ENCODE assay signal across 8 cellular contexts in genomic region chr13:35953537-35954206, GRCh38.
A peak's percentile ranks its signal among the peaks of the same experiment; 100 is the strongest.
DNase-seq lines count a peak whose midpoint lies in the region; ATAC-seq and TF ChIP-seq lines count a peak whose summit lies in the region.

No MANE protein-coding gene starts in this region.

- no peaks in the 10 kb centered on the region for H3K9me3 ChIP-seq in suprapubic skin

- no peaks in the 10 kb centered on the region for H3K27me3 ChIP-seq in kidney epithelial cell (ENCODE audit: control insufficient read depth, insufficient read depth, low read length)
- H3K27me3 ChIP-seq in suprapubic skin: no peaks in the 10 kb centered on the region

- TF ChIP-seq CTCF in C4-2B (conservative IDR thresholded peaks at IDR 0.05) (peak; percentile 81), kidney epithelial cell (IDR thresholded peaks at IDR 0.05; ENCODE audit: insufficient read depth, low read length, poor library complexity, severe bottlenecking) (peak; percentile 71), suprapubic skin (IDR thresholded peaks at IDR 0.05) (peak in 1 of 2 donors; percentile 39)

- H3K27ac ChIP-seq in C4-2B (no peak overlapping the region), suprapubic skin (peak overlapping the region; percentile 8)

- DNase-seq in NCI-H524 treated with DMSO at 0.1 percent for 48 hours (lab: John Stamatoyannopoulos, UW) (peak; percentile 94), cerebellar nuclear complex (lab: John Stamatoyannopoulos, UW) (peak; percentile 97 to 99), kidney epithelial cell (ENCODE audit: low read depth) (peak; percentile 49), suprapubic skin (ENCODE audit: low spot score in 2 of 2) (peak; percentile 83 to 90)
- DNase-seq in stimulated activated CD4-positive, alpha-beta T cell treated with anti-CD3 and anti-CD28 coated beads, Interleukin-4, amount 100 ng/mL, for 4 hours: no peak

- H3K36me3 ChIP-seq in kidney epithelial cell (ENCODE audit: control insufficient read depth, insufficient read depth, low read length) (no peaks in the 10 kb centered on the region), suprapubic skin (no peaks in the 10 kb centered on the region)

- H3K4me1 ChIP-seq in suprapubic skin: peaks cover 17% of the 10 kb centered on the region

- TF ChIP-seq POLR2A in suprapubic skin (IDR thresholded peaks at IDR 0.05): no peak

- TF ChIP-seq EP300 in suprapubic skin (IDR thresholded peaks at IDR 0.05): no peak

- 18% methylated on average over 12 of the region's 12 CpGs for WGBS in suprapubic skin

- ATAC-seq in HG02885 (IDR thresholded peaks at IDR 0.05; ENCODE audit: poor library complexity, unreplicated experiment) (peak; percentile 71), GM21528 (IDR thresholded peaks at IDR 0.05; ENCODE audit: low FRiP score, unreplicated experiment) (no peak)

- H3K4me3 ChIP-seq in kidney epithelial cell (ENCODE audit: low read depth, low read length) (no peak overlapping the region), suprapubic skin (no peak overlapping the region)

Comparison
In these comparisons a context has a peak if more than half of its experiments do, and no peak if none do; other contexts are left out.
1. DNase-seq: peak in NCI-H524 treated with DMSO at 0.1 percent for 48 hours (single experiment), cerebellar nuclear complex (2 of 2), kidney epithelial cell (single experiment) and suprapubic skin (2 of 2); none in stimulated activated CD4-positive, alpha-beta T cell treated with anti-CD3 and anti-CD28 coated beads, Interleukin-4, amount 100 ng/mL, for 4 hours (0 of 2).